Comparison of ENCODE assay signal across 9 cellular contexts in the genomic region with DNA sequence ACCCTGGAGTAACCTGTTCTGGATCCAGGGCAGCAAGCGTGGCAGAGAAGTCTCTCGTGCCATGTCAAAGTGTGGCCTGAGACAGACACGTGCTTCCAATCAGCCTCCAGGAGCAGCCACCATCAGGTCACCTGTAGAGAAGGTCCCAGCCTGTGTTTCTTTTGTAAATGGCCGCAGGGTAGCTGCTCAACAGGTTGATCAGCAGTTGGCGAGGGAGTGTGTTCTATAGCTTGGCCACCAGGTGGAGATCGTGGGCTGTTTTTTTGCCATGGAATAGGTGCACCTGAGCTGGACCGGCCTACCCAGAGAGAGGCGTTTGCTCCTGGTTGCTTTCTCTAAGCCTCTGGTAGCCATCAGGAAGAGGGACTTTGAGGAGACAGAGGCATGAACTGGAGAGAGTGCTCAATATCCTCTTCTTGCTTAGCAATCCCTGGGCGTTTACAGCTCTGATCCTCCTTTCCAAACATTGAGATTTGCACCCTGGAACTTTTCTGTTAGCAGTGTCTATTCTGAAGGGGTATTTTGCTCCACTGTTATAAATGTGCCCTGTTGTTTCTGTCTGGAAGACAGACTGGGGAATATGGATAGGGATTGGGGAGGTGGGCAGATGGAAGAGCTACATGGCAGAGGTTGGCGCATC. TPM values are rescaled to one million over a fixed set of nuclear protein-coding genes. Genes with fewer than 3 reads are reported as not detected.
DNase-seq lines count a peak whose midpoint lies in the region; ATAC-seq, FAIRE-seq and TF ChIP-seq lines count a peak whose summit lies in the region.
"Had no signal": no experiment of that assay in that cellular context is flagged by ENCODE, and none has a peak within 500 bp of the region (broad histone marks: within the 10 kb centered on the region; RNA-seq: fewer than 3 reads in every experiment).

No MANE protein-coding gene starts in this region.

- FAIRE-seq in pancreas (lab: Jason Lieb, UNC): no peak

- H4K5ac ChIP-seq in IMR-90 (ENCODE audit: low read depth, low read length): no peak overlapping the region

- H3K4me3 Mint-ChIP-seq in activated T-cell treated with anti-CD3 and anti-CD28 coated beads, Interleukin-2, amount 50 U/mL, for 4 hours: no peak overlapping the region
- H3K4me3 Mint-ChIP-seq: dendritic cell treated with granulocyte-macrophage colony-stimulating factor and Interleukin-4, amounts not matched to agents 40 ng/mL and 50 ng/mL, for 4 days had no signal

- peak; percentile 62 for TF ChIP-seq CTCF in IMR-90 (conservative IDR thresholded peaks at IDR 0.05; ENCODE audit: low read depth, low read length)
- peak; percentile 87 for TF ChIP-seq CTCF in PC-3 (conservative IDR thresholded peaks at IDR 0.05; ENCODE audit: low read depth, low read length)
- peak; percentile 75 to 85 (median 82) for TF ChIP-seq CTCF in pancreas (IDR thresholded peaks at IDR 0.05)
- TF ChIP-seq CTCF in vagina (IDR thresholded peaks at IDR 0.05): peak in 2 of 3 experiments; percentile 42 to 57

- no peak overlapping the region for H3K56ac ChIP-seq in IMR-90 (ENCODE audit: extremely low read depth, insufficient read depth, low read length)

- no peak overlapping the region for H2BK15ac ChIP-seq in IMR-90 (ENCODE audit: low read depth, low read length)

- H3K9me1 ChIP-seq in IMR-90 (ENCODE audit: insufficient read depth, low read length): no peaks in the 10 kb centered on the region

- H3K4me3 ChIP-seq in IMR-90 (ENCODE audit: insufficient read depth, low read depth, low read length): no peak overlapping the region
- H3K4me3 ChIP-seq in PC-3 (ENCODE audit: low read length): no peak overlapping the region
- H3K4me3 ChIP-seq in pancreas: no peak overlapping the region
- no peak overlapping the region for H3K4me3 ChIP-seq in vagina

- POLR2A ChIA-PET in IMR-90 (lab: Charles Lee; ENCODE audit: unreplicated experiment): no interaction called here
- POLR2A ChIA-PET in PC-3 (lab: Charles Lee; ENCODE audit: unreplicated experiment): no interaction called here

- H4K8ac ChIP-seq in IMR-90 (ENCODE audit: low read depth in 2 of 2, low read length in 2 of 2): no peak overlapping the region

- WGBS in IMR-90 (ENCODE audit: extremely low coverage in 2 of 2, insufficient read length in 1 of 2), 2 experiments: 0% methylated on average over 1 of the region's 10 CpGs; no CpG with 5 or more reads in 1 of the 2 experiments
- 14% methylated on average over 10 of the region's 10 CpGs for WGBS in pancreas, 2 donors

- BruUV-seq in IMR-90 (replicated peaks; lab: Mats Ljungman, UMichigan): no TSS peak
- no TSS peak for BruUV-seq in PC-3 (replicated peaks; lab: Mats Ljungman, UMichigan)

- H4K20me1 ChIP-seq in IMR-90 (ENCODE audit: insufficient read depth, low read length) (no peaks in the 10 kb centered on the region), PC-3 (ENCODE audit: low read length) (no peaks in the 10 kb centered on the region)

- in situ Hi-C loops in IMR-90 (cut with MboI; ENCODE audit: low sequenced_read_pairs): loop anchor here (5.0 kb wide), 1 partner anchor 406 kb away; no protein-coding TSS in a partner anchor

- H3K36me3 Mint-ChIP-seq in activated T-cell treated with anti-CD3 and anti-CD28 coated beads, Interleukin-2, amount 50 U/mL, for 4 hours (ENCODE audit: insufficient read depth): no peaks in the 10 kb centered on the region

- H3K4me2 ChIP-seq in IMR-90 (ENCODE audit: low read depth, low read length): no peak overlapping the region
- H3K4me2 ChIP-seq in PC-3 (ENCODE audit: low read length): no peak overlapping the region

- intact Hi-C loops in IMR-90 (cut with micrococcal nuclease): loop anchor here (1.0 to 5.0 kb wide), 4 partner anchors 336 to 781 kb away; no protein-coding TSS in a partner anchor
- intact Hi-C loops in PC-3 (cut with micrococcal nuclease): loop anchor here (1.0 to 2.0 kb wide), 4 partner anchors 127 to 595 kb away; no protein-coding TSS in a partner anchor
- intact Hi-C loops in pancreas (cut with DNase I): no loop called here
- intact Hi-C loops in vagina (cut with DNase I): loop anchor here (10.0 kb wide), 1 partner anchor 413 kb away; no protein-coding TSS in a partner anchor

- H3K4me1 Mint-ChIP-seq in activated T-cell treated with anti-CD3 and anti-CD28 coated beads, Interleukin-2, amount 50 U/mL, for 4 hours (ENCODE audit: low read depth): peaks cover 19% of the 10 kb centered on the region

- H2AFZ ChIP-seq in IMR-90 (replicated peaks; ENCODE audit: low read length, poor library complexity) (no peak overlapping the region), PC-3 (ENCODE audit: low read length) (peak overlapping the region; percentile 40; the same call in 1 of the 2 replicates)

- H3K9me3 ChIP-seq in IMR-90 (ENCODE audit: control insufficient read depth, insufficient read depth, low read length) (no peaks in the 10 kb centered on the region), PC-3 (ENCODE audit: low read length) (no peaks in the 10 kb centered on the region), pancreas (no peaks in the 10 kb centered on the region), vagina (no peaks in the 10 kb centered on the region)

- no peaks in the 10 kb centered on the region for H3K79me2 ChIP-seq in PC-3 (ENCODE audit: low read length)

- TF ChIP-seq RAD21 in IMR-90 (IDR thresholded peaks at IDR 0.05; ENCODE audit: low read length): peak; percentile 50

- dilution Hi-C loops in IMR-90 (cut with HindIII; ENCODE audit: low sequenced_read_pairs, unreplicated experiment): no loop called here

- H4K91ac ChIP-seq in IMR-90 (ENCODE audit: insufficient read depth, low read depth, low read length): no peak overlapping the region

- H3K9me2 ChIP-seq in PC-3 (replicated peaks; ENCODE audit: low read length): no peaks in the 10 kb centered on the region

- no peaks in the 10 kb centered on the region for H3F3A ChIP-seq in PC-3 (ENCODE audit: low read length, unreplicated experiment)

- H3K4me1 ChIP-seq in IMR-90 (ENCODE audit: control insufficient read depth, insufficient read depth, low read length): no peaks in the 10 kb centered on the region
- peaks cover 16% of the 10 kb centered on the region for H3K4me1 ChIP-seq in PC-3 (ENCODE audit: insufficient read depth, low read length)
- H3K4me1 ChIP-seq in pancreas: no peaks in the 10 kb centered on the region
- H3K4me1 ChIP-seq in vagina: no peaks in the 10 kb centered on the region

- TF ChIP-seq POLR2A in IMR-90 (IDR thresholded peaks at IDR 0.05; ENCODE audit: low read depth, low read length) (no peak), vagina (IDR thresholded peaks at IDR 0.05) (no peak)

- H2AK9ac ChIP-seq in IMR-90 (replicated peaks; ENCODE audit: low read depth, low read length, poor library complexity): no peak overlapping the region

- no peaks in the 10 kb centered on the region for H3K79me1 ChIP-seq in IMR-90 (ENCODE audit: low read depth in 1 of 2, low read length in 2 of 2)

- no peak overlapping the region for H2BK20ac ChIP-seq in IMR-90 (ENCODE audit: low read depth, low read length)

- H2AK5ac ChIP-seq in IMR-90 (ENCODE audit: low read depth, low read length): no peak overlapping the region

- CTCF ChIA-PET in IMR-90 (lab: Yijun Ruan, JAX): interaction anchor here (0.6 to 3.0 kb wide), 5 partner anchors 10 to 660 kb away, joined by 3 to 23 read pairs (median 3); no protein-coding TSS in a partner anchor
- CTCF ChIA-PET in PC-3 (lab: Charles Lee): interaction anchor here (0.6 to 1.3 kb wide), 4 partner anchors 125 to 835 kb away, joined by 3 to 10 read pairs (median 4); no protein-coding TSS in a partner anchor

- H3K9ac ChIP-seq in IMR-90 (ENCODE audit: low read depth, low read length): no peak overlapping the region
- no peak overlapping the region for H3K9ac ChIP-seq in PC-3 (ENCODE audit: low read length)

- no peak overlapping the region for H3K14ac ChIP-seq in IMR-90 (replicated peaks; ENCODE audit: low read depth, low read length)

- no peak overlapping the region for H2BK5ac ChIP-seq in IMR-90 (ENCODE audit: low read depth, low read length, poor library complexity, severe bottlenecking)

- no peak overlapping the region for H3K18ac ChIP-seq in IMR-90 (ENCODE audit: low read depth, low read length)

- ATAC-seq in GM21529 (IDR thresholded peaks at IDR 0.05; ENCODE audit: unreplicated experiment): peak; percentile 90
- peak; percentile 93 for ATAC-seq in IMR-90 (ENCODE audit: low read depth)
- ATAC-seq in PC-3: peak; percentile 87
- ATAC-seq in activated T-cell treated with anti-CD3 and anti-CD28 coated beads, Interleukin-2, amount 50 U/mL, for 4 hours: peak; percentile 74 to 89
- ATAC-seq in pancreas: peak; percentile 97 to 98 (median 98)

- H3K27ac ChIP-seq in IMR-90 (ENCODE audit: insufficient read depth, low read length) (no peak overlapping the region), PC-3 (ENCODE audit: low read length) (no peak overlapping the region), pancreas (no peak overlapping the region), vagina (no peak overlapping the region)

- no peak overlapping the region for H2BK120ac ChIP-seq in IMR-90 (ENCODE audit: low read depth, low read length)

- H3K4ac ChIP-seq in IMR-90 (ENCODE audit: low read depth, low read length): no peak overlapping the region

- no peak overlapping the region for H3K23ac ChIP-seq in IMR-90 (ENCODE audit: low read depth, low read length)

- H3K36me3 ChIP-seq in IMR-90 (ENCODE audit: control insufficient read depth, insufficient read depth, low read length) (no peaks in the 10 kb centered on the region), PC-3 (ENCODE audit: low read depth, low read length) (no peaks in the 10 kb centered on the region), pancreas (no peaks in the 10 kb centered on the region), vagina (no peaks in the 10 kb centered on the region)

- H3K27me3 Mint-ChIP-seq in activated T-cell treated with anti-CD3 and anti-CD28 coated beads, Interleukin-2, amount 50 U/mL, for 4 hours (ENCODE audit: low read depth): peaks cover 23% of the 10 kb centered on the region

- H3K9me3 Mint-ChIP-seq in activated T-cell treated with anti-CD3 and anti-CD28 coated beads, Interleukin-2, amount 50 U/mL, for 4 hours: no peaks in the 10 kb centered on the region
- H3K9me3 Mint-ChIP-seq: dendritic cell treated with granulocyte-macrophage colony-stimulating factor and Interleukin-4, amounts not matched to agents 40 ng/mL and 50 ng/mL, for 4 days had no signal

- H3K27me3 ChIP-seq in IMR-90 (ENCODE audit: control insufficient read depth, insufficient read depth, low read length): no peaks in the 10 kb centered on the region; the same call in 1 of the 2 replicates
- H3K27me3 ChIP-seq in PC-3 (ENCODE audit: low read length): no peaks in the 10 kb centered on the region; the same call in 1 of the 2 replicates
- no peaks in the 10 kb centered on the region for H3K27me3 ChIP-seq in pancreas
- H3K27me3 ChIP-seq in vagina: no peaks in the 10 kb centered on the region

- DNase-seq in DMS79 treated with DMSO at 0.1 percent for 48 hours (lab: John Stamatoyannopoulos, UW) (peak; percentile 52), IMR-90 (peak; percentile 20), PC-3 (peak; percentile 86), fibroblast of the conjunctiva (ENCODE audit: low read depth) (peak; percentile 12), pancreas (peak; percentile 70 to 88 (median 83)), vagina (ENCODE audit: extremely low spot score in 2 of 2) (no peak)
- peak; percentile 53 for DNase-seq in activated T-cell treated with anti-CD3 and anti-CD28 coated beads, Interleukin-2, amount 50 U/mL, for 4 hours

RNA-seq across cellular contexts. Expression of a gene that starts 34.2 kb away (rescaled TPM):
- total RNA-seq in IMR-90 (2012; rRNA removed) (not detected in 2 replicates), PC-3 (2014; rRNA removed) (2.3 and 3.2 TPM in 2 replicates), pancreas (not detected), vagina (not detected)
- polyA plus RNA-seq in IMR-90 (2012; rRNA removed) (not detected in 2 replicates), pancreas (not detected)
- polyA plus RNA-seq in IMR-90 (2012; cell fraction: cytosol; rRNA removed): not detected in 2 replicates
- not detected in 2 replicates for polyA plus RNA-seq in IMR-90 (2012; cell fraction: nucleus; rRNA removed; ENCODE audit: low replicate concordance)
- total RNA-seq in activated T-cell treated with anti-CD3 and anti-CD28 coated beads, Interleukin-2, amount 50 U/mL, for 4 hours: not detected

Comparison
In these comparisons a context has a peak if more than half of its experiments do, and no peak if none do; other contexts are left out.
1. DNase-seq: peak in DMS79 treated with DMSO at 0.1 percent for 48 hours (single experiment), IMR-90 (single experiment), PC-3 (single experiment), activated T-cell treated with anti-CD3 and anti-CD28 coated beads, Interleukin-2, amount 50 U/mL, for 4 hours (single experiment), fibroblast of the conjunctiva (single experiment) and pancreas (6 of 6); none in vagina (0 of 2).
2. intact Hi-C loops: an anchor here in IMR-90 (1.0 to 5.0 kb wide), PC-3 (1.0 to 2.0 kb wide) and vagina (10.0 kb wide); none called in pancreas.
3. Peak in every context shown above with its lines, with median percentiles within 50 percentile points of each other: ATAC-seq and CTCF ChIP-seq.